ENCODE assay signal across 1 cellular context in the genomic region with DNA sequence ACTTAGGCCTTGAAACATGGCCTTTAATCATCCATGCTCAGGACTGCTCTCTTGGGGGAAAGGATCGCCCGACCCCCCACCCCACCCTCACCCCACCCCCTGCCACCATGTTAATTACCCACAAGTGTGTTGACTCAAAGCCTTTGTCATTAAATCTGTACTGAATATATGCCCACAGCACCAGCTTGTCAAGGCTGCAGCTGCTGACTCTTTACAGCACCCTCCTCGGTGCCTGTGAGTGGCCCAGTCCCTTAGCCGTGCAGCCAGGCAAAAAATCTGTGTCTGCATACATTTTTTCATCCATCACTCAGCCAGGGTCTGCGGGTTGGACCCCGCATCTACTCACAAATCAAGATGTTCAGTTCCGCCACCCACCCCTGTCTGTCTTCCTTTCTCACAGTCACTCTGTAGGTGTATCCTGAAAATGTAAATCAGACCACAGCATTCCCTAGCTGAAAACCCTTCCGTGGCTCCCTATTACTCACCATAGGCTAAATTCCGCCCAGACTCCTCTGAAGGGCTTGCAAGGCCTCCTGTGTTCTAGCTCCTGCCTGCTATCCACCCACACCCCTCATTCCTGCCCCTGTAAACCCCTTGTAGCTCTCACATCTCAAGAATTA.
TF ChIP-seq lines count a peak whose summit lies in the region.

No MANE protein-coding gene starts in this region.

TF ChIP-seq in SK-N-SH treated with all-trans-retinoic acid at 6 μM for 48 hours, 23 proteins besides CTCF, POLR2A, EP300 and RAD21 (continued from another document):
- TF ChIP-seq, protein P1, sequence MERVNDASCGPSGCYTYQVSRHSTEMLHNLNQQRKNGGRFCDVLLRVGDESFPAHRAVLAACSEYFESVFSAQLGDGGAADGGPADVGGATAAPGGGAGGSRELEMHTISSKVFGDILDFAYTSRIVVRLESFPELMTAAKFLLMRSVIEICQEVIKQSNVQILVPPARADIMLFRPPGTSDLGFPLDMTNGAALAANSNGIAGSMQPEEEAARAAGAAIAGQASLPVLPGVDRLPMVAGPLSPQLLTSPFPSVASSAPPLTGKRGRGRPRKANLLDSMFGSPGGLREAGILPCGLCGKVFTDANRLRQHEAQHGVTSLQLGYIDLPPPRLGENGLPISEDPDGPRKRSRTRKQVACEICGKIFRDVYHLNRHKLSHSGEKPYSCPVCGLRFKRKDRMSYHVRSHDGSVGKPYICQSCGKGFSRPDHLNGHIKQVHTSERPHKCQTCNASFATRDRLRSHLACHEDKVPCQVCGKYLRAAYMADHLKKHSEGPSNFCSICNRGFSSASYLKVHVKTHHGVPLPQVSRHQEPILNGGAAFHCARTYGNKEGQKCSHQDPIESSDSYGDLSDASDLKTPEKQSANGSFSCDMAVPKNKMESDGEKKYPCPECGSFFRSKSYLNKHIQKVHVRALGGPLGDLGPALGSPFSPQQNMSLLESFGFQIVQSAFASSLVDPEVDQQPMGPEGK (CRISPR knock-in tag; IDR thresholded peaks at IDR 0.05; ENCODE audit: borderline replicate concordance), result no peak
